ENCODE assay signal across 1 cellular context in genomic region chr2:199955339-199956061, GRCh38.
TF ChIP-seq lines count a peak whose summit lies in the region.

A gene with protein sequence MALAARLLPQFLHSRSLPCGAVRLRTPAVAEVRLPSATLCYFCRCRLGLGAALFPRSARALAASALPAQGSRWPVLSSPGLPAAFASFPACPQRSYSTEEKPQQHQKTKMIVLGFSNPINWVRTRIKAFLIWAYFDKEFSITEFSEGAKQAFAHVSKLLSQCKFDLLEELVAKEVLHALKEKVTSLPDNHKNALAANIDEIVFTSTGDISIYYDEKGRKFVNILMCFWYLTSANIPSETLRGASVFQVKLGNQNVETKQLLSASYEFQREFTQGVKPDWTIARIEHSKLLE (plus strand): TSS chr2:199955582. CDS start chr2:199955799, 217 bp downstream.
TYW5 (minus strand) TSS chr2:199955491; CDS start chr2:199955470, 21 bp downstream.

TF ChIP-seq in HepG2, 621 proteins besides CTCF, POLR2A, EP300 and RAD21 (continued from another document and continues in another):
- TF ChIP-seq STAT6 (CRISPR knock-in tag; IDR thresholded peaks at IDR 0.05; ENCODE audit: borderline replicate concordance) (peak; percentile 96), FOXM1 (CRISPR knock-in tag; IDR thresholded peaks at IDR 0.05) (peak; percentile 40; the same call in 1 of the 2 replicates), ZFP82 (CRISPR knock-in tag; IDR thresholded peaks at IDR 0.05; ENCODE audit: borderline replicate concordance) (peak; percentile 97), ZNF343 (CRISPR knock-in tag; IDR thresholded peaks at IDR 0.05) (peak; percentile 72; the same call in 1 of the 2 replicates), PHF5A (CRISPR knock-in tag; IDR thresholded peaks at IDR 0.05; ENCODE audit: low read depth, unreplicated experiment) (no peak), ZNF574 (CRISPR knock-in tag; IDR thresholded peaks at IDR 0.05) (peak; percentile 93), FOXC1 (CRISPR knock-in tag; IDR thresholded peaks at IDR 0.05; ENCODE audit: borderline replicate concordance) (peak; percentile 98; the same call in 1 of the 2 replicates), ZNF543 (CRISPR knock-in tag; IDR thresholded peaks at IDR 0.05) (peak; percentile 97), SRSF4 (IDR thresholded peaks at IDR 0.05; ENCODE audit: low read depth, low read length, poor library complexity, severe bottlenecking) (no peak), NFATC3 (CRISPR knock-in tag; IDR thresholded peaks at IDR 0.05) (no peak; the same call in 1 of the 2 replicates), KDM5B (CRISPR knock-in tag; IDR thresholded peaks at IDR 0.05; ENCODE audit: borderline replicate concordance) (peak; percentile 99), MAZ (IDR thresholded peaks at IDR 0.05; ENCODE audit: borderline replicate concordance, low read depth, low read length) (peak; percentile 36; the same call in 1 of the 2 replicates), MAZ (CRISPR knock-in tag; IDR thresholded peaks at IDR 0.05; ENCODE audit: low read depth) (peak; percentile 88), FOXO1 (CRISPR knock-in tag; IDR thresholded peaks at IDR 0.05) (peak; percentile 53; the same call in 1 of the 2 replicates), CBX5 (CRISPR knock-in tag; IDR thresholded peaks at IDR 0.05; ENCODE audit: borderline replicate concordance) (peak; percentile 83; the same call in 1 of the 2 replicates), ZNF749 (CRISPR knock-in tag; IDR thresholded peaks at IDR 0.05; ENCODE audit: borderline replicate concordance) (peak; percentile 75; the same call in 1 of the 2 replicates), ZNF318 (CRISPR knock-in tag; IDR thresholded peaks at IDR 0.05) (no peak; the same call in 1 of the 2 replicates), ZNF33B (CRISPR knock-in tag; IDR thresholded peaks at IDR 0.05) (peak; percentile 95), SOX13 (IDR thresholded peaks at IDR 0.05) (0 out of 2 replicates have a peak, but pooled peaks have one; percentile 3), SOX13 (CRISPR knock-in tag; conservative IDR thresholded peaks at IDR 0.05 in 1 of 2, IDR thresholded peaks at IDR 0.05 in 1 of 2) (peak in 1 of 2 experiments; percentile 44; a peak in 2 of 4 replicates), ZBTB20 (CRISPR knock-in tag; IDR thresholded peaks at IDR 0.05; ENCODE audit: borderline replicate concordance, low read depth) (peak; percentile 81)
- TF ChIP-seq, protein P1, sequence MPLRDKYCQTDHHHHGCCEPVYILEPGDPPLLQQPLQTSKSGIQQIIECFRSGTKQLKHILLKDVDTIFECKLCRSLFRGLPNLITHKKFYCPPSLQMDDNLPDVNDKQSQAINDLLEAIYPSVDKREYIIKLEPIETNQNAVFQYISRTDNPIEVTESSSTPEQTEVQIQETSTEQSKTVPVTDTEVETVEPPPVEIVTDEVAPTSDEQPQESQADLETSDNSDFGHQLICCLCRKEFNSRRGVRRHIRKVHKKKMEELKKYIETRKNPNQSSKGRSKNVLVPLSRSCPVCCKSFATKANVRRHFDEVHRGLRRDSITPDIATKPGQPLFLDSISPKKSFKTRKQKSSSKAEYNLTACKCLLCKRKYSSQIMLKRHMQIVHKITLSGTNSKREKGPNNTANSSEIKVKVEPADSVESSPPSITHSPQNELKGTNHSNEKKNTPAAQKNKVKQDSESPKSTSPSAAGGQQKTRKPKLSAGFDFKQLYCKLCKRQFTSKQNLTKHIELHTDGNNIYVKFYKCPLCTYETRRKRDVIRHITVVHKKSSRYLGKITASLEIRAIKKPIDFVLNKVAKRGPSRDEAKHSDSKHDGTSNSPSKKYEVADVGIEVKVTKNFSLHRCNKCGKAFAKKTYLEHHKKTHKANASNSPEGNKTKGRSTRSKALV (CRISPR knock-in tag; IDR thresholded peaks at IDR 0.05), result peak; percentile 94
- TF ChIP-seq, protein P2, sequence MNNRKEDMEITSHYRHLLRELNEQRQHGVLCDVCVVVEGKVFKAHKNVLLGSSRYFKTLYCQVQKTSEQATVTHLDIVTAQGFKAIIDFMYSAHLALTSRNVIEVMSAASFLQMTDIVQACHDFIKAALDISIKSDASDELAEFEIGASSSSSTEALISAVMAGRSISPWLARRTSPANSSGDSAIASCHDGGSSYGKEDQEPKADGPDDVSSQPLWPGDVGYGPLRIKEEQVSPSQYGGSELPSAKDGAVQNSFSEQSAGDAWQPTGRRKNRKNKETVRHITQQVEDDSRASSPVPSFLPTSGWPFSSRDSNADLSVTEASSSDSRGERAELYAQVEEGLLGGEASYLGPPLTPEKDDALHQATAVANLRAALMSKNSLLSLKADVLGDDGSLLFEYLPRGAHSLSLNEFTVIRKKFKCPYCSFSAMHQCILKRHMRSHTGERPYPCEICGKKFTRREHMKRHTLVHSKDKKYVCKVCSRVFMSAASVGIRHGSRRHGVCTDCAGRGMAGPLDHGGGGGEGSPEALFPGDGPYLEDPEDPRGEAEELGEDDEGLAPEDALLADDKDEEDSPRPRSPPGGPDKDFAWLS (CRISPR knock-in tag; IDR thresholded peaks at IDR 0.05; ENCODE audit: borderline replicate concordance), result peak; percentile 23; the same call in 1 of the 2 replicates
- TF ChIP-seq, protein P3, sequence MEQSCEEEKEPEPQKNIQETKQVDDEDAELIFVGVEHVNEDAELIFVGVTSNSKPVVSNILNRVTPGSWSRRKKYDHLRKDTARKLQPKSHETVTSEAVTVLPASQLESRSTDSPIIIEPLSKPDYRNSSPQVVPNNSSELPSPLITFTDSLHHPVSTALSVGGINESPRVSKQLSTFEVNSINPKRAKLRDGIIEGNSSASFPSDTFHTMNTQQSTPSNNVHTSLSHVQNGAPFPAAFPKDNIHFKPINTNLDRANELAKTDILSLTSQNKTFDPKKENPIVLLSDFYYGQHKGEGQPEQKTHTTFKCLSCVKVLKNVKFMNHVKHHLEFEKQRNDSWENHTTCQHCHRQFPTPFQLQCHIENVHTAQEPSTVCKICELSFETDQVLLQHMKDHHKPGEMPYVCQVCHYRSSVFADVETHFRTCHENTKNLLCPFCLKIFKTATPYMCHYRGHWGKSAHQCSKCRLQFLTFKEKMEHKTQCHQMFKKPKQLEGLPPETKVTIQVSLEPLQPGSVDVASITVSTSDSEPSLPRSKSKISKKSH (CRISPR knock-in tag; IDR thresholded peaks at IDR 0.05; ENCODE audit: borderline replicate concordance), result peak; percentile 66
- TF ChIP-seq, protein P4, sequence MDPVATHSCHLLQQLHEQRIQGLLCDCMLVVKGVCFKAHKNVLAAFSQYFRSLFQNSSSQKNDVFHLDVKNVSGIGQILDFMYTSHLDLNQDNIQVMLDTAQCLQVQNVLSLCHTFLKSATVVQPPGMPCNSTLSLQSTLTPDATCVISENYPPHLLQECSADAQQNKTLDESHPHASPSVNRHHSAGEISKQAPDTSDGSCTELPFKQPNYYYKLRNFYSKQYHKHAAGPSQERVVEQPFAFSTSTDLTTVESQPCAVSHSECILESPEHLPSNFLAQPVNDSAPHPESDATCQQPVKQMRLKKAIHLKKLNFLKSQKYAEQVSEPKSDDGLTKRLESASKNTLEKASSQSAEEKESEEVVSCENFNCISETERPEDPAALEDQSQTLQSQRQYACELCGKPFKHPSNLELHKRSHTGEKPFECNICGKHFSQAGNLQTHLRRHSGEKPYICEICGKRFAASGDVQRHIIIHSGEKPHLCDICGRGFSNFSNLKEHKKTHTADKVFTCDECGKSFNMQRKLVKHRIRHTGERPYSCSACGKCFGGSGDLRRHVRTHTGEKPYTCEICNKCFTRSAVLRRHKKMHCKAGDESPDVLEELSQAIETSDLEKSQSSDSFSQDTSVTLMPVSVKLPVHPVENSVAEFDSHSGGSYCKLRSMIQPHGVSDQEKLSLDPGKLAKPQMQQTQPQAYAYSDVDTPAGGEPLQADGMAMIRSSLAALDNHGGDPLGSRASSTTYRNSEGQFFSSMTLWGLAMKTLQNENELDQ (CRISPR knock-in tag; IDR thresholded peaks at IDR 0.05; ENCODE audit: borderline replicate concordance), result peak; percentile 61; the same call in 1 of the 2 replicates
